In genomic region chr16:7998789-7999453, GRCh38 we compare ENCODE assay signal across 19 cellular contexts.
"Had no signal": no experiment of that assay in that cellular context is flagged by ENCODE, and none has a peak within 500 bp of the region (broad histone marks: within the 10 kb centered on the region; RNA-seq: fewer than 3 reads in every experiment).

No MANE protein-coding gene starts in this region.

- H3K4me3 ChIP-seq: left ventricle myocardium inferior, lung, mucosa of descending colon, ovary, right atrium auricular region, right lobe of liver, smooth muscle cell, tibial nerve, uterus had no signal

- H3K9me3 ChIP-seq: mucosa of descending colon, ovary, right atrium auricular region, right lobe of liver, uterus had no signal

- H3K27me3 ChIP-seq: ovary, right atrium auricular region, right lobe of liver, tibial nerve, uterus had no signal

- H3K27ac ChIP-seq: left ventricle myocardium inferior, ovary, right atrium auricular region, right lobe of liver, tibial nerve, uterus had no signal

- H3K4me1 ChIP-seq: left ventricle myocardium inferior, right atrium auricular region, right lobe of liver, tibial nerve, uterus had no signal

- H3K36me3 ChIP-seq: left ventricle myocardium inferior, ovary, right atrium auricular region, right lobe of liver, tibial nerve, uterus had no signal

- DNase-seq: islet precursor cell; left ventricle myocardium inferior; midbrain; mucosa of descending colon; naive thymus-derived CD4-positive, alpha-beta T cell; ovary; right lobe of liver; stimulated activated CD4-positive, alpha-beta T cell treated with anti-CD3 and anti-CD28 coated beads, Interleukin-1b, Interleukin-23, amount 100 ng/mL, for 48 hours; stimulated activated CD4-positive, alpha-beta T cell treated with anti-CD3 and anti-CD28 coated beads, Interleukin-2, amount 100 ng/mL, for 48 hours; stimulated activated CD4-positive, alpha-beta T cell treated with anti-CD3 and anti-CD28 coated beads, Interleukin-4, amount 100 ng/mL, for 4 hours; stimulated activated CD8-positive, alpha-beta memory T cell treated with anti-CD3 and anti-CD28 coated beads, Interleukin-4, amount 100 ng/mL, for 48 hours; stimulated activated naive CD4-positive, alpha-beta T cell treated with Interleukin-2 at 50 U/mL for 16 hours; stimulated activated naive CD8-positive, alpha-beta T cell treated with anti-CD3 and anti-CD28 coated beads, Interleukin-15, amount 100 ng/mL, for 72 hours; substantia nigra; uterus had no signal
